In genomic region chr1:44785027-44785376, GRCh38 we compare ENCODE assay signal across 12 cellular contexts. TPM values are rescaled to one million over a fixed set of nuclear protein-coding genes. Genes with fewer than 3 reads are reported as not detected.
A peak's percentile ranks its signal among the peaks of the same experiment; 100 is the strongest.
DNase-seq lines count a peak whose midpoint lies in the region; ATAC-seq and TF ChIP-seq lines count a peak whose summit lies in the region.
"Had no signal": no experiment of that assay in that cellular context is flagged by ENCODE, and none has a peak within 500 bp of the region (broad histone marks: within the 10 kb centered on the region; RNA-seq: fewer than 3 reads in every experiment).

No MANE protein-coding gene starts in this region.

- H3K4me3 Mint-ChIP-seq in activated T-cell treated with anti-CD3 and anti-CD28 coated beads, Interleukin-2, amount 50 U/mL, for 72 hours = peak overlapping the region; percentile 75 to 81
- peak overlapping the region; percentile 64 for H3K4me3 Mint-ChIP-seq in activated CD4-positive, alpha-beta memory T cell treated with anti-CD3 and anti-CD28 coated beads for 36 hours
- peak overlapping the region; percentile 69 for H3K4me3 Mint-ChIP-seq in stimulated activated effector memory CD8-positive, alpha-beta T cell treated with anti-CD3 and anti-CD28 coated beads, Interleukin-12 subunit alpha, Interleukin-12 subunit beta, amount 100 ng/mL, for 72 hours
- peak overlapping the region in 1 of 2 donors; percentile 16 for H3K4me3 Mint-ChIP-seq in CD14-positive monocyte

- ATAC-seq in activated T-cell treated with anti-CD3 and anti-CD28 coated beads, Interleukin-2, amount 50 U/mL, for 72 hours (replicated peaks in 1 of 2) = peak in 1 of 2 donors; percentile 1
- ATAC-seq in stimulated activated effector memory CD8-positive, alpha-beta T cell treated with anti-CD3 and anti-CD28 coated beads, Interleukin-12 subunit alpha, Interleukin-12 subunit beta, amount 100 ng/mL, for 72 hours = no peak

- no peaks in the 10 kb centered on the region for H3K9me3 ChIP-seq in hepatocyte (ENCODE audit: low read depth)
- H3K9me3 ChIP-seq: upper lobe of left lung had no signal

- peak overlapping the region; percentile 58 for H3K27ac Mint-ChIP-seq in activated T-cell treated with anti-CD3 and anti-CD28 coated beads, Interleukin-2, amount 50 U/mL, for 72 hours
- peak overlapping the region; percentile 49 for H3K27ac Mint-ChIP-seq in activated CD4-positive, alpha-beta memory T cell treated with anti-CD3 and anti-CD28 coated beads for 36 hours
- H3K27ac Mint-ChIP-seq in stimulated activated effector memory CD8-positive, alpha-beta T cell treated with anti-CD3 and anti-CD28 coated beads, Interleukin-12 subunit alpha, Interleukin-12 subunit beta, amount 100 ng/mL, for 72 hours = peak overlapping the region; percentile 93
- H3K27ac Mint-ChIP-seq in CD14-positive monocyte = no peak overlapping the region

- CTCF ChIA-PET in activated CD4-positive, alpha-beta memory T cell treated with anti-CD3 and anti-CD28 coated beads for 36 hours (lab: Charles Lee) = interaction anchor here (0.6 to 5.3 kb wide), 8 partner anchors 8 to 227 kb away, joined by 3 to 32 read pairs (median 8); partner anchors contain the start of genes BTBD19, HECTD3, PLK3 and RPS8

- WGBS in hepatocyte (ENCODE audit: low lambda C conversion rate, missing lambda C conversion rate) = 90% methylated on average over 6 of the region's 6 CpGs

- intact Hi-C loops in activated CD4-positive, alpha-beta memory T cell treated with anti-CD3 and anti-CD28 coated beads for 36 hours (cut with micrococcal nuclease) = loop anchor here (2.0 to 5.0 kb wide), 3 partner anchors 37 to 707 kb away; partner anchors contain the start of genes RNU5D-1 and TESK2
- intact Hi-C loops in CD14-positive monocyte (cut with micrococcal nuclease) = loop anchor here (5.0 to 10.0 kb wide), 2 partner anchors 42 to 230 kb away; partner anchors contain the start of genes HECTD3 (in 1 of the 2) and UROD (in 1 of the 2)

- no peak for DNase-seq in activated T-cell treated with anti-CD3 and anti-CD28 coated beads, Interleukin-2, amount 50 U/mL, for 72 hours
- no peak for DNase-seq in activated T-cell treated with anti-CD3 and anti-CD28 coated beads, Interleukin-2, amount 50 U/mL, for 1 hour
- DNase-seq in activated CD4-positive, alpha-beta memory T cell treated with anti-CD3 and anti-CD28 coated beads for 36 hours = no peak
- DNase-seq in hepatocyte (ENCODE audit: low spot score) (no peak), GOT3 (lab: John Stamatoyannopoulos, UW) (no peak), CD14-positive monocyte (ENCODE audit: low spot score) (no peak), T1000 (lab: John Stamatoyannopoulos, UW) (no peak)
- DNase-seq in stimulated activated effector memory CD8-positive, alpha-beta T cell treated with anti-CD3 and anti-CD28 coated beads, Interleukin-12 subunit alpha, Interleukin-12 subunit beta, amount 100 ng/mL, for 72 hours (ENCODE audit: low spot score in 2 of 2) = peak in 1 of 2 donors; percentile 59
- DNase-seq: activated CD4-positive, alpha-beta T cell treated with anti-CD3 and anti-CD28 coated beads, Interleukin-2, amount 50 U/mL, for 48 hours; NCI-H1436; NCI-H774 had no signal

- no peaks in the 10 kb centered on the region for H4K20me1 ChIP-seq in hepatocyte (ENCODE audit: insufficient read depth, poor library complexity, severe bottlenecking)

- H3K4me1 ChIP-seq in hepatocyte (ENCODE audit: insufficient read depth) = peaks cover 21% of the 10 kb centered on the region

- H3K9me2 ChIP-seq in hepatocyte (replicated peaks; ENCODE audit: insufficient read depth) = no peaks in the 10 kb centered on the region

- no peaks in the 10 kb centered on the region for H3K9me3 Mint-ChIP-seq in activated T-cell treated with anti-CD3 and anti-CD28 coated beads, Interleukin-2, amount 50 U/mL, for 72 hours
- H3K9me3 Mint-ChIP-seq in activated CD4-positive, alpha-beta memory T cell treated with anti-CD3 and anti-CD28 coated beads for 36 hours = no peaks in the 10 kb centered on the region
- no peaks in the 10 kb centered on the region for H3K9me3 Mint-ChIP-seq in stimulated activated effector memory CD8-positive, alpha-beta T cell treated with anti-CD3 and anti-CD28 coated beads, Interleukin-12 subunit alpha, Interleukin-12 subunit beta, amount 100 ng/mL, for 72 hours
- peaks cover 0 to 2% (median 0%) of the 10 kb centered on the region in 7 donors for H3K9me3 Mint-ChIP-seq in CD14-positive monocyte

- no peaks in the 10 kb centered on the region for H3K27me3 Mint-ChIP-seq in activated T-cell treated with anti-CD3 and anti-CD28 coated beads, Interleukin-2, amount 50 U/mL, for 72 hours (ENCODE audit: low read depth)
- no peaks in the 10 kb centered on the region for H3K27me3 Mint-ChIP-seq in activated CD4-positive, alpha-beta memory T cell treated with anti-CD3 and anti-CD28 coated beads for 36 hours
- peaks cover 7 to 15% (median 12%) of the 10 kb centered on the region in 3 donors for H3K27me3 Mint-ChIP-seq in CD14-positive monocyte (ENCODE audit: low read depth in 3 of 3)

- TF ChIP-seq CTCF in hepatocyte (IDR thresholded peaks at IDR 0.05; ENCODE audit: poor library complexity) (no peak), CD14-positive monocyte (IDR thresholded peaks at IDR 0.05) (no peak)

- H3K79me2 ChIP-seq in hepatocyte = no peaks in the 10 kb centered on the region

- H3K27me3 ChIP-seq in hepatocyte = no peaks in the 10 kb centered on the region
- H3K27me3 ChIP-seq: upper lobe of left lung had no signal

- H3K4me3 ChIP-seq in hepatocyte = no peak overlapping the region

- H3K4me1 Mint-ChIP-seq in activated T-cell treated with anti-CD3 and anti-CD28 coated beads, Interleukin-2, amount 50 U/mL, for 72 hours (ENCODE audit: low read depth) = peaks cover 36% of the 10 kb centered on the region
- peaks cover 38% of the 10 kb centered on the region for H3K4me1 Mint-ChIP-seq in activated CD4-positive, alpha-beta memory T cell treated with anti-CD3 and anti-CD28 coated beads for 36 hours (ENCODE audit: low read depth)
- peaks cover 40% of the 10 kb centered on the region for H3K4me1 Mint-ChIP-seq in stimulated activated effector memory CD8-positive, alpha-beta T cell treated with anti-CD3 and anti-CD28 coated beads, Interleukin-12 subunit alpha, Interleukin-12 subunit beta, amount 100 ng/mL, for 72 hours
- peaks cover 26% of the 10 kb centered on the region for H3K4me1 Mint-ChIP-seq in CD14-positive monocyte

- peaks cover 6 to 17% of the 10 kb centered on the region in 2 donors for H3K36me3 Mint-ChIP-seq in activated T-cell treated with anti-CD3 and anti-CD28 coated beads, Interleukin-2, amount 50 U/mL, for 72 hours (ENCODE audit: insufficient read depth in 2 of 2)
- H3K36me3 Mint-ChIP-seq in activated CD4-positive, alpha-beta memory T cell treated with anti-CD3 and anti-CD28 coated beads for 36 hours = peaks cover 23% of the 10 kb centered on the region
- H3K36me3 Mint-ChIP-seq in stimulated activated effector memory CD8-positive, alpha-beta T cell treated with anti-CD3 and anti-CD28 coated beads, Interleukin-12 subunit alpha, Interleukin-12 subunit beta, amount 100 ng/mL, for 72 hours = peaks cover 40% of the 10 kb centered on the region
- H3K36me3 Mint-ChIP-seq in CD14-positive monocyte = peaks cover 21 to 24% of the 10 kb centered on the region in 2 donors

- peak overlapping the region; percentile 98 for H3K4me2 ChIP-seq in hepatocyte

- no peak overlapping the region for H3K27ac ChIP-seq in hepatocyte

- H3K36me3 ChIP-seq in hepatocyte (replicated peaks; ENCODE audit: insufficient read depth, low read depth) = no peaks in the 10 kb centered on the region

- POLR2A ChIA-PET in activated CD4-positive, alpha-beta memory T cell treated with anti-CD3 and anti-CD28 coated beads for 36 hours (lab: Charles Lee) = interaction anchor here (0.7 to 8.4 kb wide), 9 partner anchors 9 to 226 kb away, joined by 3 to 70 read pairs (median 12); partner anchors contain the start of genes BTBD19, HECTD3, PLK3 and RNU5D-1

- no peak overlapping the region for H2AFZ ChIP-seq in hepatocyte

RNA-seq across cellular contexts. Expression of gene BEST4, which starts 3.0 kb away (rescaled TPM):
- total RNA-seq in activated T-cell treated with anti-CD3 and anti-CD28 coated beads, Interleukin-2, amount 50 U/mL, for 72 hours = 1 to 10 TPM; 2.5 to 2.6 TPM
- total RNA-seq in activated CD4-positive, alpha-beta memory T cell treated with anti-CD3 and anti-CD28 coated beads for 36 hours = 1 to 10 TPM; 1.1 to 1.3 TPM
- 0.72 and 0.83 TPM in 2 replicates for total RNA-seq in hepatocyte
- 0.48 and 2.2 TPM in 2 replicates for polyA plus RNA-seq in hepatocyte
- polyA plus RNA-seq in CD14-positive monocyte = not detected

RNA-seq across cellular contexts. Expression of gene RPS8, which starts 9.7 kb away (rescaled TPM):
- 1,000 to 10,000 TPM; 2,862 to 3,010 TPM for total RNA-seq in activated T-cell treated with anti-CD3 and anti-CD28 coated beads, Interleukin-2, amount 50 U/mL, for 72 hours
- 1,000 to 10,000 TPM; 2,983 to 3,047 TPM for total RNA-seq in activated CD4-positive, alpha-beta memory T cell treated with anti-CD3 and anti-CD28 coated beads for 36 hours
- total RNA-seq in hepatocyte = 2,179 and 2,550 TPM in 2 replicates
- polyA plus RNA-seq in hepatocyte = 481 and 503 TPM in 2 replicates
- polyA plus RNA-seq in CD14-positive monocyte = 100 to 1,000 TPM; 413 to 419 TPM

RNA-seq across cellular contexts. Expression of gene PLK3, which starts 15.2 kb away (rescaled TPM):
- total RNA-seq in activated T-cell treated with anti-CD3 and anti-CD28 coated beads, Interleukin-2, amount 50 U/mL, for 72 hours = 10 to 100 TPM; 53.4 to 60.7 TPM
- 10 to 100 TPM; 80.2 to 87.9 TPM for total RNA-seq in activated CD4-positive, alpha-beta memory T cell treated with anti-CD3 and anti-CD28 coated beads for 36 hours
- 8.9 and 18.2 TPM in 2 replicates for total RNA-seq in hepatocyte
- polyA plus RNA-seq in hepatocyte (38.7 and 40.1 TPM in 2 replicates), CD14-positive monocyte (10 to 100 TPM; 15.8 to 28.1 TPM)

RNA-seq across cellular contexts. Expression of gene DYNLT4, which starts 22.1 kb away (rescaled TPM):
- total RNA-seq in activated T-cell treated with anti-CD3 and anti-CD28 coated beads, Interleukin-2, amount 50 U/mL, for 72 hours = 1 to 10 TPM in 1 of 2 donors, not detected in 1; 1.5 TPM
- under 1 TPM; 0.40 to 0.41 TPM for total RNA-seq in activated CD4-positive, alpha-beta memory T cell treated with anti-CD3 and anti-CD28 coated beads for 36 hours
- 0.30 and 1.6 TPM in 2 replicates for total RNA-seq in hepatocyte
- polyA plus RNA-seq in hepatocyte (2.2 and 3.0 TPM in 2 replicates), CD14-positive monocyte (1 to 10 TPM; 2.2 to 2.8 TPM)

RNA-seq across cellular contexts. Expression of gene BTBD19, which starts 23.3 kb away (rescaled TPM):
- 10 to 100 TPM in 1 of 2 donors, 1 to 10 TPM in 1; 9.4 to 16.8 TPM for total RNA-seq in activated T-cell treated with anti-CD3 and anti-CD28 coated beads, Interleukin-2, amount 50 U/mL, for 72 hours
- 10 to 100 TPM; 35.2 to 38.6 TPM for total RNA-seq in activated CD4-positive, alpha-beta memory T cell treated with anti-CD3 and anti-CD28 coated beads for 36 hours
- 4.8 and 5.5 TPM in 2 replicates for total RNA-seq in hepatocyte
- polyA plus RNA-seq in hepatocyte = 16.8 and 20.6 TPM in 2 replicates
- polyA plus RNA-seq in CD14-positive monocyte = under 1 TPM; 0.10 to 0.73 TPM

Comparison
In these comparisons a context has a peak if more than half of its experiments do, and no peak if none do; other contexts are left out.
1. H3K27ac Mint-ChIP-seq: peak in activated T-cell treated with anti-CD3 and anti-CD28 coated beads, Interleukin-2, amount 50 U/mL, for 72 hours (single experiment), activated CD4-positive, alpha-beta memory T cell treated with anti-CD3 and anti-CD28 coated beads for 36 hours (single experiment) and stimulated activated effector memory CD8-positive, alpha-beta T cell treated with anti-CD3 and anti-CD28 coated beads, Interleukin-12 subunit alpha, Interleukin-12 subunit beta, amount 100 ng/mL, for 72 hours (single experiment); none in CD14-positive monocyte (0 of 7).